In genomic region chr13:43031881-43032280, GRCh38 we compare ENCODE assay signal across 28 cellular contexts.
"Had no signal": no experiment of that assay in that cellular context is flagged by ENCODE, and none has a peak within 500 bp of the region (broad histone marks: within the 10 kb centered on the region; RNA-seq: fewer than 3 reads in every experiment).

No MANE protein-coding gene starts in this region.

- DNase-seq: activated CD4-positive, alpha-beta memory T cell treated with anti-CD3 and anti-CD28 coated beads, Interleukin-2, amount 10 ng/mL, durations not matched to agents 7 days and 5 days; activated CD4-positive, alpha-beta T cell treated with anti-CD3 and anti-CD28 coated beads, Interleukin-2, amount 10 ng/mL, durations not matched to agents 24 days and 14 days; activated CD4-positive, CD25-positive, alpha-beta regulatory T cell treated with anti-CD3 and anti-CD28 coated beads, Interleukin-2, amount 50 U/mL, for 72 hours; activated CD8-positive, alpha-beta memory T cell treated with anti-CD3 and anti-CD28 coated beads, Interleukin-2, amount 50 U/mL, for 48 hours; activated gamma-delta T cell; activated naive CD4-positive, alpha-beta T cell treated with anti-CD3 and anti-CD28 coated beads, Interleukin-2, amount 10 ng/mL, durations not matched to agents 7 days and 5 days; activated naive CD8-positive, alpha-beta T cell treated with anti-CD3 and anti-CD28 coated beads, Interleukin-2, amount 10 ng/mL, durations not matched to agents 7 days and 5 days; activated T-cell treated with anti-CD3 and anti-CD28 coated beads, Interleukin-2, amount 50 U/mL, for 24 hours; amygdala; dermis blood vessel endothelial cell; effector CD4-positive, alpha-beta T cell; esophagus squamous epithelium; foreskin fibroblast; heart left ventricle; hypothalamus; immature natural killer cell; kidney; left colon; natural killer cell; right cardiac atrium; stimulated activated CD4-positive, alpha-beta T cell treated with anti-CD3 and anti-CD28 coated beads, Interleukin-15, amount 100 ng/mL, for 24 hours; stimulated activated naive CD4-positive, alpha-beta T cell; T-helper 1 cell; transverse colon; uterus had no signal

- H3K27me3 Mint-ChIP-seq: activated CD4-positive, alpha-beta memory T cell treated with anti-CD3 and anti-CD28 coated beads, Interleukin-2, amount 10 ng/mL, durations not matched to agents 7 days and 5 days; activated CD4-positive, alpha-beta T cell treated with anti-CD3 and anti-CD28 coated beads, Interleukin-2, amount 10 ng/mL, durations not matched to agents 24 days and 14 days; activated naive CD4-positive, alpha-beta T cell treated with anti-CD3 and anti-CD28 coated beads, Interleukin-2, amount 10 ng/mL, durations not matched to agents 7 days and 5 days; activated naive CD8-positive, alpha-beta T cell treated with anti-CD3 and anti-CD28 coated beads, Interleukin-2, amount 10 ng/mL, durations not matched to agents 7 days and 5 days; activated T-cell treated with anti-CD3 and anti-CD28 coated beads, Interleukin-2, amount 50 U/mL, for 24 hours; central memory CD8-positive, alpha-beta T cell had no signal

- H3K27me3 ChIP-seq: esophagus squamous epithelium, heart left ventricle, suprapubic skin, transverse colon, uterus had no signal

- H3K4me3 ChIP-seq: esophagus squamous epithelium, heart left ventricle, suprapubic skin, transverse colon, uterus had no signal

- H3K9me3 Mint-ChIP-seq: activated naive CD4-positive, alpha-beta T cell treated with anti-CD3 and anti-CD28 coated beads, Interleukin-2, amount 10 ng/mL, durations not matched to agents 7 days and 5 days; central memory CD8-positive, alpha-beta T cell; immature natural killer cell had no signal

- H3K36me3 ChIP-seq: transverse colon, uterus had no signal

- H3K27ac ChIP-seq: epithelial cell of prostate, esophagus squamous epithelium, suprapubic skin, transverse colon, uterus had no signal

- H3K4me3 Mint-ChIP-seq: activated CD4-positive, alpha-beta memory T cell treated with anti-CD3 and anti-CD28 coated beads, Interleukin-2, amount 10 ng/mL, durations not matched to agents 7 days and 5 days; activated CD4-positive, alpha-beta T cell treated with anti-CD3 and anti-CD28 coated beads, Interleukin-2, amount 10 ng/mL, durations not matched to agents 24 days and 14 days; activated naive CD4-positive, alpha-beta T cell treated with anti-CD3 and anti-CD28 coated beads, Interleukin-2, amount 10 ng/mL, durations not matched to agents 7 days and 5 days; activated naive CD8-positive, alpha-beta T cell treated with anti-CD3 and anti-CD28 coated beads, Interleukin-2, amount 10 ng/mL, durations not matched to agents 7 days and 5 days; activated T-cell treated with anti-CD3 and anti-CD28 coated beads, Interleukin-2, amount 50 U/mL, for 24 hours; central memory CD8-positive, alpha-beta T cell; immature natural killer cell; natural killer cell had no signal

- ATAC-seq: heart left ventricle, left colon, natural killer cell had no signal

- H3K27ac Mint-ChIP-seq: activated CD4-positive, alpha-beta memory T cell treated with anti-CD3 and anti-CD28 coated beads, Interleukin-2, amount 10 ng/mL, durations not matched to agents 7 days and 5 days; activated CD4-positive, alpha-beta T cell treated with anti-CD3 and anti-CD28 coated beads, Interleukin-2, amount 10 ng/mL, durations not matched to agents 24 days and 14 days; activated naive CD4-positive, alpha-beta T cell treated with anti-CD3 and anti-CD28 coated beads, Interleukin-2, amount 10 ng/mL, durations not matched to agents 7 days and 5 days; activated naive CD8-positive, alpha-beta T cell treated with anti-CD3 and anti-CD28 coated beads, Interleukin-2, amount 10 ng/mL, durations not matched to agents 7 days and 5 days; activated T-cell treated with anti-CD3 and anti-CD28 coated beads, Interleukin-2, amount 50 U/mL, for 24 hours; immature natural killer cell; natural killer cell had no signal

- H3K9me3 ChIP-seq: esophagus squamous epithelium, heart left ventricle, suprapubic skin, transverse colon, uterus had no signal
